In genomic region chr11:87036756-87037449, GRCh38 we compare ENCODE assay signal across 8 cellular contexts. TPM values are rescaled to one million over a fixed set of nuclear protein-coding genes. Genes with fewer than 3 reads are reported as not detected.
DNase-seq lines count a peak whose midpoint lies in the region; ATAC-seq and TF ChIP-seq lines count a peak whose summit lies in the region.

No MANE protein-coding gene starts in this region.

- no peaks in the 10 kb centered on the region for H3K27me3 Mint-ChIP-seq in HFFc6 (ENCODE audit: insufficient read depth)

- peak overlapping the region; percentile 83 for H3K27ac ChIP-seq in neuronal stem cell (replicated peaks; ENCODE audit: low read length)

- H3K4me3 Mint-ChIP-seq in HFFc6, result peak overlapping the region; percentile 97

- H3K4me2 ChIP-seq in neuronal stem cell (ENCODE audit: insufficient read depth, low read length, poor library complexity, severe bottlenecking), result peak overlapping the region; percentile 52

- no peak for ATAC-seq in GM21737 (IDR thresholded peaks at IDR 0.05; ENCODE audit: unreplicated experiment)

- no peak overlapping the region; the same call in 1 of the 2 replicates for H3K27ac Mint-ChIP-seq in HFFc6

- TF ChIP-seq CTCF in HFFc6 (IDR thresholded peaks at IDR 0.05), result no peak

- no peak overlapping the region for H4K8ac ChIP-seq in neuronal stem cell (ENCODE audit: low read depth, low read length)

- H3K36me3 ChIP-seq in neuronal stem cell (replicated peaks in 1 of 2; ENCODE audit: control insufficient read depth in 2 of 2, insufficient read depth in 2 of 2, low read length in 2 of 2), result no peaks in the 10 kb centered on the region

- H3K4me3 ChIP-seq in neuronal stem cell (ENCODE audit: low read length in 2 of 2), result peak overlapping the region; percentile 77 to 79

- H3K18ac ChIP-seq in neuronal stem cell (ENCODE audit: low read length), result peak overlapping the region; percentile 86

- H2BK15ac ChIP-seq in neuronal stem cell (ENCODE audit: low read length), result no peak overlapping the region

- H3K9me3 Mint-ChIP-seq in HFFc6, result no peaks in the 10 kb centered on the region

- H3K36me3 Mint-ChIP-seq in HFFc6 (ENCODE audit: low read depth), result no peaks in the 10 kb centered on the region

- H3K27me3 ChIP-seq in neuronal stem cell (ENCODE audit: control insufficient read depth in 3 of 3, insufficient read depth in 3 of 3, low read depth in 1 of 3, low read length in 3 of 3), result no peaks in the 10 kb centered on the region

- H3K14ac ChIP-seq in neuronal stem cell (ENCODE audit: low read length), result no peak overlapping the region

- H2AK5ac ChIP-seq in neuronal stem cell (ENCODE audit: low read depth, low read length), result no peak overlapping the region

- H2AFZ ChIP-seq in neuronal stem cell (ENCODE audit: low read length), result peak overlapping the region; percentile 99

- no CpG with 5 or more reads among the region's 10 CpGs for WGBS in neuronal stem cell (ENCODE audit: extremely low coverage in 2 of 2, insufficient read length in 2 of 2, insufficient replicate concordance in 1 of 2), 2 donors

- no peak overlapping the region for H2BK120ac ChIP-seq in neuronal stem cell (ENCODE audit: low read depth, low read length)

- H3K9me3 ChIP-seq in neuronal stem cell (replicated peaks in 1 of 2; ENCODE audit: control insufficient read depth in 2 of 2, insufficient read depth in 1 of 2, low read depth in 1 of 2, low read length in 2 of 2), result no peaks in the 10 kb centered on the region

- H2BK12ac ChIP-seq in neuronal stem cell (ENCODE audit: low read length), result no peak overlapping the region

- no peak overlapping the region for H3K4ac ChIP-seq in neuronal stem cell (ENCODE audit: low read length)

- peaks cover 2% of the 10 kb centered on the region for H3K79me1 ChIP-seq in neuronal stem cell (ENCODE audit: low read depth, low read length)

- H4K91ac ChIP-seq in neuronal stem cell (ENCODE audit: low read depth, low read length, poor library complexity), result no peak overlapping the region

- H3K4me1 Mint-ChIP-seq in HFFc6 (ENCODE audit: low read depth), result peaks cover 31% of the 10 kb centered on the region

- peaks cover 6 to 22% of the 10 kb centered on the region in 2 donors for H3K4me1 ChIP-seq in neuronal stem cell (ENCODE audit: control insufficient read depth in 2 of 2, insufficient read depth in 1 of 2, low read depth in 1 of 2, low read length in 2 of 2)

- H3K23ac ChIP-seq in neuronal stem cell (ENCODE audit: low read depth, low read length, poor library complexity), result peak overlapping the region; percentile 1

- H3K9ac ChIP-seq in neuronal stem cell (ENCODE audit: low read depth, low read length, poor library complexity), result no peak overlapping the region

- DNase-seq in NCI-H1092 treated with DMSO at 0.1 percent for 48 hours (lab: John Stamatoyannopoulos, UW) (peak; percentile 54), NCI-H1092 (lab: John Stamatoyannopoulos, UW) (no peak), HFFc6 (no peak), SHP77 (lab: John Stamatoyannopoulos, UW) (peak; percentile 18 to 40), erythroblast (lab: John Stamatoyannopoulos, UW) (peak; percentile 76 to 84), neuronal stem cell (ENCODE audit: low spot score) (peak; percentile 23), Kasumi-1 (lab: John Stamatoyannopoulos, UW) (no peak)

- TF ChIP-seq POLR2A in erythroblast (IDR thresholded peaks at IDR 0.05; ENCODE audit: low read length), result no peak

- no peak overlapping the region for H2BK5ac ChIP-seq in neuronal stem cell (ENCODE audit: low read length)

RNA-seq across cellular contexts. Expression of gene TMEM135, which starts 0.8 kb away (rescaled TPM):
- total RNA-seq in HFFc6 (2021; fragmentation: NEBNext Ultra II Directional; extraction: Animal tissue kit (Norgen Biotek cat#: 25700)), result 10 to 100 TPM; 13.1 to 28.3 (median 20.5) TPM
- 20.0 TPM for polyA plus RNA-seq in neuronal stem cell (2013, experiment 1 of 2)
- 18.8 TPM for polyA plus RNA-seq in neuronal stem cell (2013, experiment 2 of 2)

Comparison
In these comparisons a context has a peak if more than half of its experiments do, and no peak if none do; other contexts are left out.
1. DNase-seq: peak in NCI-H1092 treated with DMSO at 0.1 percent for 48 hours (single experiment), SHP77 (2 of 2), erythroblast (2 of 2) and neuronal stem cell (single experiment); none in NCI-H1092 (single experiment), HFFc6 (single experiment) and Kasumi-1 (0 of 2).